In the genomic region with DNA sequence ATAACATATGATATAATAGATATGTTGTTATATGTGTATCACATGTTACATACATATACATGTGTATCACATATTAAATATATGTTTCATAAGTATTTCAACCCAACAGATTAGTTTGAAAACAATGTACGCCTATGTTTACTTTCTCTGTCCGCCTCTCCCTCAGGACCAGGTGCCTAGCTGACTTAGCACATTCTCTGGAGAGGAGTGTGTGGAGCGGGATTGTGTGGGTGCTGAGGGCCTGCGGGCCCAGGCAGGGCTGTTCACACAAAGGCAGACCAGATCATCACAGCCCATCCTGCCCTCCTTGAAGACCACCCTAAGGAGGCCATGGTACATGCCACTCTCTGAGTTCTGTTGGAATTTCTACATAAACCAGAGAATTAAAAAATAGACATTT, we compare ENCODE assay signal across 18 cellular contexts.
A peak's percentile ranks its signal among the peaks of the same experiment; 100 is the strongest.
DNase-seq lines count a peak whose midpoint lies in the region; ATAC-seq lines count a peak whose summit lies in the region.
"Had no signal": no experiment of that assay in that cellular context is flagged by ENCODE, and none has a peak within 500 bp of the region (broad histone marks: within the 10 kb centered on the region; RNA-seq: fewer than 3 reads in every experiment).

No MANE protein-coding gene starts in this region.

- no peak for ATAC-seq in activated naive CD8-positive, alpha-beta T cell treated with anti-CD3 and anti-CD28 coated beads, Interleukin-2, amount 10 ng/mL, durations not matched to agents 7 days and 5 days (ENCODE audit: low read depth)
- ATAC-seq: CD8-positive, alpha-beta T cell; GM12878 had no signal

- no peak overlapping the region for H3K27ac ChIP-seq in trophoblast cell (ENCODE audit: low read depth, low read length)
- H3K27ac ChIP-seq: BLaER1 treated with 17β-estradiol and CSF1 and Interleukin-3, amounts not matched to agents 10 nM and 100 nM; GM23248; HL-60 had no signal

- WGBS in trophoblast cell (ENCODE audit: extremely low coverage, insufficient coverage, insufficient read length): no CpG with 5 or more reads among the region's 4 CpGs

- H2BK12ac ChIP-seq in trophoblast cell (ENCODE audit: low read length): no peak overlapping the region

- H3K9ac ChIP-seq in trophoblast cell (ENCODE audit: low read length): no peak overlapping the region
- H3K9ac ChIP-seq: BLaER1 treated with 17β-estradiol and CSF1 and Interleukin-3, amounts not matched to agents 10 nM and 100 nM; GM23248 had no signal

- no peak overlapping the region for H2AK5ac ChIP-seq in trophoblast cell (ENCODE audit: low read length)

- no peaks in the 10 kb centered on the region for H3K9me3 Mint-ChIP-seq in activated naive CD8-positive, alpha-beta T cell treated with anti-CD3 and anti-CD28 coated beads, Interleukin-2, amount 10 ng/mL, durations not matched to agents 7 days and 5 days
- no peaks in the 10 kb centered on the region for H3K9me3 Mint-ChIP-seq in activated naive CD8-positive, alpha-beta T cell treated with anti-CD3 and anti-CD28 coated beads for 36 hours
- H3K9me3 Mint-ChIP-seq: CD8-positive, alpha-beta T cell had no signal

- no peaks in the 10 kb centered on the region for H3K9me3 ChIP-seq in trophoblast cell (ENCODE audit: insufficient read depth, low read depth, low read length)

- H3K36me3 ChIP-seq in trophoblast cell (ENCODE audit: control insufficient read depth in 1 of 2, insufficient read depth in 2 of 2, low read length in 2 of 2): no peaks in the 10 kb centered on the region
- H3K36me3 ChIP-seq: BLaER1 treated with 17β-estradiol and CSF1 and Interleukin-3, amounts not matched to agents 10 nM and 100 nM had no signal

- no peak overlapping the region for H3K23ac ChIP-seq in trophoblast cell (ENCODE audit: low read length)

- no peak overlapping the region for H3K27ac Mint-ChIP-seq in activated naive CD8-positive, alpha-beta T cell treated with anti-CD3 and anti-CD28 coated beads, Interleukin-2, amount 10 ng/mL, durations not matched to agents 7 days and 5 days
- H3K27ac Mint-ChIP-seq in activated naive CD8-positive, alpha-beta T cell treated with anti-CD3 and anti-CD28 coated beads for 36 hours: no peak overlapping the region
- H3K27ac Mint-ChIP-seq: B cell; CD8-positive, alpha-beta T cell; IgD-negative memory B cell had no signal

- no peaks in the 10 kb centered on the region for H3K36me3 Mint-ChIP-seq in activated naive CD8-positive, alpha-beta T cell treated with anti-CD3 and anti-CD28 coated beads, Interleukin-2, amount 10 ng/mL, durations not matched to agents 7 days and 5 days
- no peaks in the 10 kb centered on the region for H3K36me3 Mint-ChIP-seq in activated naive CD8-positive, alpha-beta T cell treated with anti-CD3 and anti-CD28 coated beads for 36 hours
- H3K36me3 Mint-ChIP-seq: CD8-positive, alpha-beta T cell had no signal

- no peak overlapping the region for H2BK5ac ChIP-seq in trophoblast cell (ENCODE audit: low read depth, low read length, poor library complexity)

- H3K4me1 Mint-ChIP-seq in activated naive CD8-positive, alpha-beta T cell treated with anti-CD3 and anti-CD28 coated beads, Interleukin-2, amount 10 ng/mL, durations not matched to agents 7 days and 5 days: no peaks in the 10 kb centered on the region
- H3K4me1 Mint-ChIP-seq in activated naive CD8-positive, alpha-beta T cell treated with anti-CD3 and anti-CD28 coated beads for 36 hours: no peaks in the 10 kb centered on the region
- H3K4me1 Mint-ChIP-seq: B cell, IgD-negative memory B cell had no signal

- H3K79me1 ChIP-seq in trophoblast cell (ENCODE audit: low read length): no peaks in the 10 kb centered on the region

- peak; percentile 2 for DNase-seq in activated naive CD8-positive, alpha-beta T cell treated with anti-CD3 and anti-CD28 coated beads, Interleukin-2, amount 10 ng/mL, durations not matched to agents 7 days and 5 days
- no peak for DNase-seq in activated naive CD8-positive, alpha-beta T cell treated with anti-CD3 and anti-CD28 coated beads for 36 hours
- DNase-seq in islet precursor cell: peak; percentile 22
- DNase-seq in trophoblast cell: peak; percentile 57 to 75
- no peak for DNase-seq in RKO (ENCODE audit: low spot score)
- no peak for DNase-seq in NCI-H2029 (lab: John Stamatoyannopoulos, UW)
- DNase-seq: CD8-positive, alpha-beta T cell; DMS 273 treated with DMSO at 0.1 percent for 48 hours; DMS53; DND-41; EL; GM23248; HCEC 1CT had no signal

- no peak overlapping the region for H3K4me3 ChIP-seq in trophoblast cell (ENCODE audit: low read depth, low read length)
- H3K4me3 ChIP-seq: BLaER1 treated with 17β-estradiol and CSF1 and Interleukin-3, amounts not matched to agents 10 nM and 100 nM; GM12878; GM23248 had no signal

- no peak overlapping the region for H3K18ac ChIP-seq in trophoblast cell (ENCODE audit: low read length)

- H3K14ac ChIP-seq in trophoblast cell (ENCODE audit: low read length): no peak overlapping the region

- H3K4me2 ChIP-seq in trophoblast cell (ENCODE audit: low read length): no peak overlapping the region

- H4K12ac ChIP-seq in trophoblast cell (ENCODE audit: low read depth, low read length): no peak overlapping the region

- no peaks in the 10 kb centered on the region for H3K27me3 ChIP-seq in trophoblast cell (ENCODE audit: insufficient read depth, low read length)

- H2AFZ ChIP-seq in trophoblast cell (ENCODE audit: insufficient read depth, low read length, poor library complexity): no peak overlapping the region
- H2AFZ ChIP-seq: GM23248 had no signal

- H3K27me3 Mint-ChIP-seq in activated naive CD8-positive, alpha-beta T cell treated with anti-CD3 and anti-CD28 coated beads, Interleukin-2, amount 10 ng/mL, durations not matched to agents 7 days and 5 days: peaks cover 16% of the 10 kb centered on the region
- peaks cover 23% of the 10 kb centered on the region for H3K27me3 Mint-ChIP-seq in activated naive CD8-positive, alpha-beta T cell treated with anti-CD3 and anti-CD28 coated beads for 36 hours

- no peaks in the 10 kb centered on the region for H3K79me2 ChIP-seq in trophoblast cell (ENCODE audit: control insufficient read depth, insufficient read depth, low read length, poor library complexity)

- POLR2A ChIA-PET in activated naive CD8-positive, alpha-beta T cell treated with anti-CD3 and anti-CD28 coated beads, Interleukin-2, amount 10 ng/mL, durations not matched to agents 7 days and 5 days (lab: Charles Lee): no interaction called here

- no peaks in the 10 kb centered on the region for H3K4me1 ChIP-seq in trophoblast cell (ENCODE audit: control insufficient read depth in 1 of 2, insufficient read depth in 2 of 2, low read length in 2 of 2)

- H3K4ac ChIP-seq in trophoblast cell (ENCODE audit: low read depth, low read length): no peak overlapping the region

- no peak overlapping the region for H2BK120ac ChIP-seq in trophoblast cell (ENCODE audit: insufficient read depth, low read length, poor library complexity)

- H3K4me3 Mint-ChIP-seq in activated naive CD8-positive, alpha-beta T cell treated with anti-CD3 and anti-CD28 coated beads, Interleukin-2, amount 10 ng/mL, durations not matched to agents 7 days and 5 days: no peak overlapping the region
- H3K4me3 Mint-ChIP-seq in activated naive CD8-positive, alpha-beta T cell treated with anti-CD3 and anti-CD28 coated beads for 36 hours: no peak overlapping the region
- H3K4me3 Mint-ChIP-seq: B cell; CD8-positive, alpha-beta T cell; IgD-negative memory B cell had no signal

- no peak overlapping the region for H4K8ac ChIP-seq in trophoblast cell (ENCODE audit: low read depth, low read length)

- no peak overlapping the region for H4K91ac ChIP-seq in trophoblast cell (ENCODE audit: low read depth, low read length)

Comparison
In these comparisons a context has a peak if more than half of its experiments do, and no peak if none do; other contexts are left out.
1. DNase-seq: peak in activated naive CD8-positive, alpha-beta T cell treated with anti-CD3 and anti-CD28 coated beads, Interleukin-2, amount 10 ng/mL, durations not matched to agents 7 days and 5 days (single experiment), islet precursor cell (single experiment) and trophoblast cell (2 of 2); none in activated naive CD8-positive, alpha-beta T cell treated with anti-CD3 and anti-CD28 coated beads for 36 hours (single experiment), RKO (single experiment) and NCI-H2029 (single experiment).